ENCODE assay signal across 1 cellular context in genomic region chr16:87297407-87297806, GRCh38.
TF ChIP-seq lines count a peak whose summit lies in the region.

No MANE protein-coding gene starts in this region.

TF ChIP-seq in SK-N-SH treated with all-trans-retinoic acid at 6 μM for 48 hours, 23 proteins besides CTCF, POLR2A, EP300 and RAD21 (continued from another document):
- TF ChIP-seq CSDC2 (CRISPR knock-in tag; IDR thresholded peaks at IDR 0.05) (no peak), TCF4 (CRISPR knock-in tag; IDR thresholded peaks at IDR 0.05; ENCODE audit: borderline replicate concordance) (no peak), CSRNP3 (CRISPR knock-in tag; IDR thresholded peaks at IDR 0.05) (no peak), RARB (CRISPR knock-in tag; IDR thresholded peaks at IDR 0.05) (no peak), ISL1 (CRISPR knock-in tag; IDR thresholded peaks at IDR 0.05) (no peak), ZFP30 (CRISPR knock-in tag; IDR thresholded peaks at IDR 0.05) (no peak), ZFP3 (CRISPR knock-in tag; IDR thresholded peaks at IDR 0.05) (no peak), ZNF70 (CRISPR knock-in tag; IDR thresholded peaks at IDR 0.05) (no peak), ARNTL (CRISPR knock-in tag; IDR thresholded peaks at IDR 0.05; ENCODE audit: borderline replicate concordance, low read depth) (no peak), ZNF8 (CRISPR knock-in tag; IDR thresholded peaks at IDR 0.05) (no peak), PPARA (CRISPR knock-in tag; IDR thresholded peaks at IDR 0.05; ENCODE audit: borderline replicate concordance) (no peak)
